ENCODE assay signal across 17 cellular contexts in the genomic region with DNA sequence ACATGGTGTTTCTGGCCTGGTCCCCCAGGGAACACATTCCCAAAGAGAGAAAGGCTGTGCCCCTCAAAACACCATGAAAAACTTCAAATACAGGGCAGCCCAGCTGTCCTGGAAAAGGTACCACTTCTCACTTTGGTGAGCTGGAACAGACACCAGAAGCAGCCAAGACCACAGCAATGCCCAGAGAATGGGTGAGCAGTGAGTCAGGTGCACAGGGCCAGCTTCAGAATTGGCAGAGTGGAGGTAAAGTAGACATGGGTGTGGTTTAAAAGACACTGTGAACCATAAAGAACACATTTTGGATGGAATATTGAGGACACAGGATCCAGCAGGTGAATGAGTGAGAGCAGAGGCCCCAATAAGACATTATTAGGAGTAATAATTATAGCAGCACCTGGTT. TPM values are rescaled to one million over a fixed set of nuclear protein-coding genes. Genes with fewer than 3 reads are reported as not detected.
DNase-seq lines count a peak whose midpoint lies in the region; ATAC-seq lines count a peak whose summit lies in the region.
"Had no signal": no experiment of that assay in that cellular context is flagged by ENCODE, and none has a peak within 500 bp of the region (broad histone marks: within the 10 kb centered on the region; RNA-seq: fewer than 3 reads in every experiment).

No MANE protein-coding gene starts in this region.

- no peaks in the 10 kb centered on the region for H3K27me3 ChIP-seq in layer of hippocampus (ENCODE audit: control insufficient read depth, insufficient read depth, low read length)
- H3K27me3 ChIP-seq: SJCRH30 had no signal

- H3K27ac ChIP-seq in layer of hippocampus (ENCODE audit: low read depth, low read length) (peak overlapping the region; percentile 33), temporal lobe (ENCODE audit: low read depth, low read length) (peak overlapping the region; percentile 50)
- H3K27ac ChIP-seq: SJCRH30 had no signal

- ATAC-seq in GM21529 (IDR thresholded peaks at IDR 0.05; ENCODE audit: unreplicated experiment), result no peak
- ATAC-seq: GM12878, HCT116 had no signal

- DNase-seq in DMS53 (lab: John Stamatoyannopoulos, UW) (peak; percentile 47), DMS53 treated with DMSO at 0.1 percent for 48 hours (lab: John Stamatoyannopoulos, UW; ENCODE audit: unreplicated experiment) (no peak), NCI-H1417 treated with DMSO at 0.1 percent for 48 hours (lab: John Stamatoyannopoulos, UW) (peak; percentile 12), DMS79 (lab: John Stamatoyannopoulos, UW) (no peak), GM19240 (ENCODE audit: insufficient read length, low spot score) (no peak)
- DNase-seq: 8988T, C1 segment of cervical spinal cord, Karpas-422, MM.1S, NCI-H2081, SJCRH30 had no signal

RNA-seq across cellular contexts. Expression of gene FAM13C, which starts 51.3 kb away (rescaled TPM):
- 15.2 TPM for total RNA-seq in temporal lobe
- total RNA-seq: G401 had no signal

Comparison
In these comparisons a context has a peak if more than half of its experiments do, and no peak if none do; other contexts are left out.
1. DNase-seq: peak in DMS53 (single experiment) and NCI-H1417 treated with DMSO at 0.1 percent for 48 hours (single experiment); none in DMS53 treated with DMSO at 0.1 percent for 48 hours (single experiment), DMS79 (single experiment) and GM19240 (single experiment).